15 cellular contexts compared by ENCODE assay signal in genomic region chr3:182487621-182488020, GRCh38.
"Had no signal": no experiment of that assay in that cellular context is flagged by ENCODE, and none has a peak within 500 bp of the region (broad histone marks: within the 10 kb centered on the region; RNA-seq: fewer than 3 reads in every experiment).

No MANE protein-coding gene starts in this region.

- H3K27ac Mint-ChIP-seq: activated CD8-positive, alpha-beta memory T cell treated with anti-CD3 and anti-CD28 coated beads, Interleukin-2, amount 10 ng/mL, durations not matched to agents 7 days and 5 days; activated naive CD4-positive, alpha-beta T cell treated with anti-CD3 and anti-CD28 coated beads, Interleukin-2, amount 50 U/mL, for 72 hours; activated T-cell treated with anti-CD3 and anti-CD28 coated beads, Interleukin-2, amount 50 U/mL, for 24 hours; naive B cell had no signal

- H3K27ac ChIP-seq: body of pancreas, epithelial cell of prostate, neutrophil, uterus had no signal

- H3K27me3 Mint-ChIP-seq: activated T-cell treated with anti-CD3 and anti-CD28 coated beads, Interleukin-2, amount 50 U/mL, for 24 hours; central memory CD8-positive, alpha-beta T cell; naive B cell had no signal

- H3K4me3 Mint-ChIP-seq: activated CD8-positive, alpha-beta memory T cell treated with anti-CD3 and anti-CD28 coated beads, Interleukin-2, amount 10 ng/mL, durations not matched to agents 7 days and 5 days; activated T-cell treated with anti-CD3 and anti-CD28 coated beads, Interleukin-2, amount 50 U/mL, for 24 hours; central memory CD8-positive, alpha-beta T cell; naive B cell had no signal

- H3K4me1 ChIP-seq: body of pancreas, uterus had no signal

- ATAC-seq: activated CD8-positive, alpha-beta memory T cell treated with anti-CD3 and anti-CD28 coated beads, Interleukin-2, amount 10 ng/mL, durations not matched to agents 7 days and 5 days; activated naive CD4-positive, alpha-beta T cell treated with anti-CD3 and anti-CD28 coated beads, Interleukin-2, amount 50 U/mL, for 72 hours; body of pancreas had no signal

- DNase-seq: activated CD4-positive, alpha-beta T cell treated with anti-CD3 and anti-CD28 coated beads for 1 hour; activated CD4-positive, alpha-beta T cell treated with anti-CD3 and anti-CD28 coated beads, Interleukin-2, amount 50 U/mL, for 48 hours; activated CD8-positive, alpha-beta memory T cell treated with anti-CD3 and anti-CD28 coated beads, Interleukin-2, amount 10 ng/mL, durations not matched to agents 7 days and 5 days; activated effector memory CD4-positive, alpha-beta T cell treated with Interleukin-2 at 50 U/mL for 16 hours; activated T-cell treated with anti-CD3 and anti-CD28 coated beads, Interleukin-2, amount 50 U/mL, for 24 hours; amniotic stem cell; body of pancreas; effector memory CD4-positive, alpha-beta T cell; naive B cell; uterus had no signal

- H3K9me3 ChIP-seq: body of pancreas, neutrophil, uterus had no signal

- H3K4me1 Mint-ChIP-seq: activated CD8-positive, alpha-beta memory T cell treated with anti-CD3 and anti-CD28 coated beads, Interleukin-2, amount 10 ng/mL, durations not matched to agents 7 days and 5 days; central memory CD8-positive, alpha-beta T cell; naive B cell had no signal

- H3K36me3 Mint-ChIP-seq: activated CD8-positive, alpha-beta memory T cell treated with anti-CD3 and anti-CD28 coated beads, Interleukin-2, amount 10 ng/mL, durations not matched to agents 7 days and 5 days; activated naive CD4-positive, alpha-beta T cell treated with anti-CD3 and anti-CD28 coated beads, Interleukin-2, amount 50 U/mL, for 72 hours; naive B cell had no signal

- H3K27me3 ChIP-seq: body of pancreas, neutrophil had no signal

- H3K9me3 Mint-ChIP-seq: activated naive CD4-positive, alpha-beta T cell treated with anti-CD3 and anti-CD28 coated beads, Interleukin-2, amount 50 U/mL, for 72 hours; activated T-cell treated with anti-CD3 and anti-CD28 coated beads, Interleukin-2, amount 50 U/mL, for 24 hours; central memory CD8-positive, alpha-beta T cell had no signal

- H3K4me3 ChIP-seq: body of pancreas, skin epidermis, uterus had no signal

- H3K36me3 ChIP-seq: neutrophil, uterus had no signal
